In genomic region chr18:40413160-40413559, GRCh38 we compare ENCODE assay signal across 1 cellular context.
TF ChIP-seq lines count a peak whose summit lies in the region.

No MANE protein-coding gene starts in this region.

TF ChIP-seq in GM23338, 12 proteins besides CTCF, POLR2A, EP300 and RAD21 (continued from another document):
- no peak for TF ChIP-seq REST (IDR thresholded peaks at IDR 0.05; ENCODE audit: unreplicated experiment)
- TF ChIP-seq JUNB (IDR thresholded peaks at IDR 0.05; ENCODE audit: unreplicated experiment): no peak
TF ChIP-seq in GM23338: peak in this region for 0.
